ENCODE assay signal across 12 cellular contexts in the genomic region with DNA sequence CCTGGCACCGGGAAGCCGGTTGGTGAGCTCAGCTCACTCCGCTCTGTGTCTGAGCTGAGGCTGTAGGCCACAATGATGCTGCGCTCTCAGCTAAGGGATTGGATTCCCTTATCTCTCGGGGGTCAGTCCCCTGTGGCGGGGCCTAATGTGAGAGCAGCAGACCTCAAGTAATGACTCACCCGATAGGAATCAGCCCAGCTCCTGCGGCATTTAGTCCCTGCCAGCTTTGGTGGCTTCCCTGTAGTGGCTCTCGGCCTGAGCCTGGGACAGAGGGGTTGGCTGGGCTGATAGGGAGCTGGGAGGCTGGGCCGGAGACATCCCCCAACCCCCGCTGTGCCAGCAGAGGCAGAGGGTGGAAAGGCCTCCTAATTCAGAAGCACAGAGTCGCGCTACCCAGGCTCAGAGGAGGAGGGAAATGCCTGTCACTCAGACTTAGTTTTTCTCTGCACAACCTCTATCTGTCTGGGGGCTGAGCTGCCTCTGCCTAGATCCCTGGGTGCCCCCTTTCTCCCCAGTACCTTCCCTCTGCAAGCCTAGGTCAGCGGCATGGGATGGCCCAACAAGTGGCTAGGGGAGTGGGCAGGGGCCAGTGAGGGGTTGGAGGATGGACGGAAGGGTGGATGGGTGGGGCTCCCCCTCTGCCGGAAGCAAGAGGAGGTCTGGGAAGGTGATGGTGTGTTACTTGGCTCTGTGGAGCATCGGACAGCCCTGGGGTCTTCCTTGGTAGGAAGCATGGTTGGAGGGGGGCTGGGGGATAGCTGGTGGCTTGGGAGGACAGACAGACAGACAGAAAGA.
DNase-seq lines count a peak whose midpoint lies in the region; ATAC-seq, FAIRE-seq and TF ChIP-seq lines count a peak whose summit lies in the region.
"Had no signal": no experiment of that assay in that cellular context is flagged by ENCODE, and none has a peak within 500 bp of the region (broad histone marks: within the 10 kb centered on the region; RNA-seq: fewer than 3 reads in every experiment).

No MANE protein-coding gene starts in this region.

- peak overlapping the region; percentile 37 for H3K27ac Mint-ChIP-seq in astrocyte (ENCODE audit: unreplicated experiment)

- peaks cover 38% of the 10 kb centered on the region for H3K27me3 Mint-ChIP-seq in astrocyte (ENCODE audit: low read depth, unreplicated experiment)

- DNase-seq in BE2C (peak; percentile 96), astrocyte (ENCODE audit: low read depth) (peak; percentile 33), activated gamma-delta T cell (lab: John Stamatoyannopoulos, UW) (no peak), middle frontal gyrus (ENCODE audit: extremely low spot score, low spot score) (no peak)
- no peak for DNase-seq in activated CD8-positive, alpha-beta memory T cell treated with anti-CD3 and anti-CD28 coated beads for 24 hours
- DNase-seq: activated CD4-positive, alpha-beta T cell treated with anti-CD3 and anti-CD28 coated beads, Interleukin-2, amount 50 U/mL, for 4 hours; mucosa of descending colon; NCI-H524 treated with DMSO at 0.1 percent for 48 hours had no signal

- H3K36me3 ChIP-seq in BE2C: no peaks in the 10 kb centered on the region
- H3K36me3 ChIP-seq in HUES64 (ENCODE audit: insufficient read depth, low read length): no peaks in the 10 kb centered on the region
- H3K36me3 ChIP-seq in astrocyte (ENCODE audit: insufficient read depth, low read length): no peaks in the 10 kb centered on the region

- H3K9me3 ChIP-seq in BE2C (no peaks in the 10 kb centered on the region), HUES64 (ENCODE audit: insufficient read depth, low read depth, low read length) (no peaks in the 10 kb centered on the region), astrocyte (ENCODE audit: insufficient read depth, low read depth, low read length) (no peaks in the 10 kb centered on the region), iPS-18c (ENCODE audit: control insufficient read depth, insufficient read depth, low read length) (no peaks in the 10 kb centered on the region)
- H3K9me3 ChIP-seq: mucosa of descending colon had no signal

- H3K27me3 ChIP-seq in BE2C: no peaks in the 10 kb centered on the region
- H3K27me3 ChIP-seq in HUES64 (ENCODE audit: insufficient read depth, low read length): no peaks in the 10 kb centered on the region
- peaks cover 33% of the 10 kb centered on the region for H3K27me3 ChIP-seq in astrocyte (ENCODE audit: insufficient read depth, low read length)

- H3K4me3 ChIP-seq in BE2C (ENCODE audit: low read depth, low read length) (no peak overlapping the region), HUES64 (ENCODE audit: low read length) (peak overlapping the region; percentile 15; the same call in 1 of the 2 replicates), astrocyte (ENCODE audit: insufficient read depth, low read depth, low read length) (no peak overlapping the region), iPS-18c (ENCODE audit: insufficient read depth, low read depth, low read length) (0 out of 2 replicates have a peak overlapping the region, but pooled peaks have one; percentile 11)
- H3K4me3 ChIP-seq: coronary artery, mucosa of descending colon had no signal

- H2AFZ ChIP-seq in astrocyte (ENCODE audit: low read depth, low read length): no peak overlapping the region

- H3K4me1 ChIP-seq in BE2C: peaks cover 27% of the 10 kb centered on the region
- H3K4me1 ChIP-seq in HUES64 (ENCODE audit: insufficient read depth, low read length): peaks cover 16% of the 10 kb centered on the region
- H3K4me1 ChIP-seq in astrocyte (ENCODE audit: insufficient read depth, low read length): peaks cover 8% of the 10 kb centered on the region

- H4K20me1 ChIP-seq in astrocyte (ENCODE audit: insufficient read depth, low read length): peaks cover 4% of the 10 kb centered on the region

- FAIRE-seq in astrocyte (lab: Jason Lieb, UNC): no peak

- TF ChIP-seq CTCF in BE2C (IDR thresholded peaks at IDR 0.05; ENCODE audit: low read depth, low read length) (no peak), astrocyte (IDR thresholded peaks at IDR 0.05; ENCODE audit: insufficient read depth, low read depth, low read length) (no peak)

- H3K79me2 ChIP-seq in astrocyte (ENCODE audit: insufficient read depth, low read length): no peaks in the 10 kb centered on the region

- H3K4me2 ChIP-seq in astrocyte (ENCODE audit: low read length): peak overlapping the region; percentile 36

- 25% methylated on average over 17 of the region's 17 CpGs for WGBS in HUES64

- H3K36me3 Mint-ChIP-seq in astrocyte (ENCODE audit: low read depth, unreplicated experiment): no peaks in the 10 kb centered on the region

- H3K9ac ChIP-seq in HUES64 (ENCODE audit: low read depth, low read length): no peak overlapping the region
- no peak overlapping the region for H3K9ac ChIP-seq in astrocyte (ENCODE audit: low read length)

- H3K4me1 Mint-ChIP-seq in astrocyte (ENCODE audit: low read depth, unreplicated experiment): peaks cover 17% of the 10 kb centered on the region

- ATAC-seq in HG03045 (IDR thresholded peaks at IDR 0.05; ENCODE audit: unreplicated experiment): no peak
- ATAC-seq: mucosa of descending colon had no signal

- no peak overlapping the region for H3K4me3 Mint-ChIP-seq in astrocyte (ENCODE audit: unreplicated experiment)

- no peaks in the 10 kb centered on the region for H3K9me3 Mint-ChIP-seq in astrocyte (ENCODE audit: unreplicated experiment)

- H3K27ac ChIP-seq in HUES64 (ENCODE audit: low read depth, low read length) (peak overlapping the region; percentile 47), astrocyte (ENCODE audit: low read depth, low read length) (no peak overlapping the region)
- H3K27ac ChIP-seq: coronary artery had no signal

Comparison
In these comparisons a context has a peak if more than half of its experiments do, and no peak if none do; other contexts are left out.
1. DNase-seq: peak in BE2C (single experiment) and astrocyte (single experiment); none in activated gamma-delta T cell (single experiment), activated CD8-positive, alpha-beta memory T cell treated with anti-CD3 and anti-CD28 coated beads for 24 hours (single experiment) and middle frontal gyrus (single experiment).
2. H3K4me3 ChIP-seq: peak in HUES64 (single experiment) and iPS-18c (single experiment); none in BE2C (single experiment) and astrocyte (single experiment).